18 cellular contexts compared by ENCODE assay signal in the genomic region with DNA sequence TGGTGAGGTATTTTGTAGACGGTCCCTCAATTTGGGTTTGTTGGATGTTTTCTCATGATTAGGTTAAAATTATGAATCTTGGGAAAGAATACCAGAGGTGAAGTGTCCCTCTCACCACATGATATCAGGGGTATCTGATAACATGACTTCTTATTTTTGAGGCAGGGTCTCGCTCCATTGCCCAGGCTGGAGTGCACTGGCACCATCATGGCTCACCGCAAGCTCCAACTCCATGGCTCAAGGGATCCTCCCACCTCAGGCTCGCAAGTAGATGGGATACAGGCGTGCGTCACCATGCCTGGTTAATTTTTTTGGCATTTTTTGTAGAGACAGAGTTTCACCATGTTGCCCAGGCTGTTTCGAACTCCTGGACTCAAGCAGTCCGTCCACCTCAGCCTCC.
"Had no signal": no experiment of that assay in that cellular context is flagged by ENCODE, and none has a peak within 500 bp of the region (broad histone marks: within the 10 kb centered on the region; RNA-seq: fewer than 3 reads in every experiment).

No MANE protein-coding gene starts in this region.

- H3K27me3 ChIP-seq: esophagus muscularis mucosa, foreskin keratinocyte, gastroesophageal sphincter, heart left ventricle, hepatocyte, left lung had no signal

- H3K4me3 ChIP-seq: esophagus muscularis mucosa, gastroesophageal sphincter, heart left ventricle, hepatocyte, left lung, lower lobe of right lung, mucosa of descending colon had no signal

- H3K9me3 ChIP-seq: esophagus muscularis mucosa, gastroesophageal sphincter, heart left ventricle, left lung, lower lobe of right lung, mucosa of descending colon had no signal

- H3K36me3 ChIP-seq: esophagus muscularis mucosa, gastroesophageal sphincter, heart left ventricle, left lung, lower lobe of right lung had no signal

- H3K27ac ChIP-seq: esophagus muscularis mucosa, foreskin keratinocyte, gastroesophageal sphincter, heart left ventricle, hepatocyte, left lung, lower lobe of right lung had no signal

- H3K36me3 Mint-ChIP-seq: mesothelial cell of epicardium had no signal

- H3K4me3 Mint-ChIP-seq: dendritic cell treated with granulocyte-macrophage colony-stimulating factor and Interleukin-4, amounts not matched to agents 40 ng/mL and 50 ng/mL, for 4 days; effector memory CD8-positive, alpha-beta T cell; endodermal cell; mesothelial cell of epicardium had no signal

- H3K9me3 Mint-ChIP-seq: dendritic cell treated with granulocyte-macrophage colony-stimulating factor and Interleukin-4, amounts not matched to agents 40 ng/mL and 50 ng/mL, for 4 days; effector memory CD8-positive, alpha-beta T cell; endodermal cell; mesothelial cell of epicardium had no signal

- H3K4me1 ChIP-seq: foreskin keratinocyte had no signal

- H3K27ac Mint-ChIP-seq: dendritic cell treated with granulocyte-macrophage colony-stimulating factor and Interleukin-4, amounts not matched to agents 40 ng/mL and 50 ng/mL, for 4 days; effector memory CD8-positive, alpha-beta T cell; endodermal cell; mesothelial cell of epicardium had no signal

- DNase-seq: cortex of kidney; effector CD8-positive, alpha-beta T cell; effector memory CD8-positive, alpha-beta T cell; endodermal cell; foreskin keratinocyte; heart left ventricle; hypothalamus; left cardiac atrium; left lung; left ventricle myocardium superior; lower lobe of right lung; mesenchymal stem cell had no signal

- ATAC-seq: effector memory CD8-positive, alpha-beta T cell; foreskin keratinocyte; gastroesophageal sphincter; heart left ventricle; left cardiac atrium; left lung; left ventricle myocardium superior; lower lobe of right lung had no signal
